2 cellular contexts compared by ENCODE assay signal in the genomic region with DNA sequence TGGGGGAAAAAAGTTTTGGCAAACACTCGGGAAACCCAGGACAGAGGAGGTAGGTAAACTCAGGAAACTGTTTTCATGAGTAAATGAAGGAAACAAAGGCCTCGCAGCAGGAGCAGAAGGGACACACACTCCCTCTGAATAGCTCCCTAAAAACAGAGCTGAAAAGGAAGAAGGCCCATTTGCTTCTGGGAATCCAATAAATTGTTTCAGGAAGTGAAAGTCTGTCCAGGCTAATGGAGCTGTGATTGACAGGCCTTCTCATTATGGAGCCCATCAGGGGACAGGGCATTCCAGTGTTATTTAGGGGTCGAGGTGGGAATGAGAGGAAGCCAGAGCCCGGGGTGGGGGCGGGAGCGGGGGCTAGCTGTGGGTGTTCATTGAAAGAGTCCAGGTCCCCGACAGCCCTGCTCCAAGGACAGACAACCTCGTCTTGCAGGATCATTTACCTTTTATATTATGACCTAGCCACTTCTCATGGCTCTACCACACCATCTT.
A peak's percentile ranks its signal among the peaks of the same experiment; 100 is the strongest.
TF ChIP-seq lines count a peak whose summit lies in the region.

No MANE protein-coding gene starts in this region.

TF ChIP-seq in Ishikawa, 13 proteins besides CTCF, POLR2A, EP300 and RAD21:
- TF ChIP-seq TCF12 (IDR thresholded peaks at IDR 0.05; ENCODE audit: low read depth) (peak; percentile 62; the same call in 1 of the 2 replicates), TAF1 (IDR thresholded peaks at IDR 0.05; ENCODE audit: low read depth) (no peak), TEAD4 (IDR thresholded peaks at IDR 0.05) (peak; percentile 18; the same call in 1 of the 2 replicates), NFIC (IDR thresholded peaks at IDR 0.05) (peak; percentile 28; the same call in 1 of the 2 replicates)

TF ChIP-seq in H1, 55 proteins besides CTCF, POLR2A, EP300 and RAD21:
- TF ChIP-seq HDAC2 (IDR thresholded peaks at IDR 0.05; ENCODE audit: borderline replicate concordance in 1 of 2, low read depth in 2 of 2, low read length in 2 of 2) (peak; percentile 81 to 97; a peak in 3 of 4 replicates), ZNF274 (IDR thresholded peaks at IDR 0.05; ENCODE audit: borderline replicate concordance, extremely low read depth, low read length) (no peak), TCF12 (IDR thresholded peaks at IDR 0.05; ENCODE audit: low read depth, low read length) (0 out of 2 replicates have a peak, but pooled peaks have one; percentile 38), BACH1 (IDR thresholded peaks at IDR 0.05; ENCODE audit: low read length) (peak; percentile 43; the same call in 1 of the 2 replicates), SP1 (IDR thresholded peaks at IDR 0.05; ENCODE audit: low read depth, low read length) (0 out of 2 replicates have a peak, but pooled peaks have one; percentile 6), NANOG (IDR thresholded peaks at IDR 0.05; ENCODE audit: insufficient read depth, low read depth, low read length, poor library complexity, severe bottlenecking) (peak; percentile 79), RBBP5 (IDR thresholded peaks at IDR 0.05; ENCODE audit: borderline replicate concordance, low read depth, low read length) (0 out of 2 replicates have a peak, but pooled peaks have one; percentile 57), USF2 (IDR thresholded peaks at IDR 0.05; ENCODE audit: low read length) (no peak), BCL11A (IDR thresholded peaks at IDR 0.05; ENCODE audit: low read depth in 2 of 2, low read length in 2 of 2) (no peak), ATF3 (IDR thresholded peaks at IDR 0.05; ENCODE audit: insufficient read depth, low read depth, low read length) (no peak), CTBP2 (IDR thresholded peaks at IDR 0.05; ENCODE audit: borderline replicate concordance, insufficient read depth, insufficient read length, low read length) (no peak)
- TF ChIP-seq, protein P1, sequence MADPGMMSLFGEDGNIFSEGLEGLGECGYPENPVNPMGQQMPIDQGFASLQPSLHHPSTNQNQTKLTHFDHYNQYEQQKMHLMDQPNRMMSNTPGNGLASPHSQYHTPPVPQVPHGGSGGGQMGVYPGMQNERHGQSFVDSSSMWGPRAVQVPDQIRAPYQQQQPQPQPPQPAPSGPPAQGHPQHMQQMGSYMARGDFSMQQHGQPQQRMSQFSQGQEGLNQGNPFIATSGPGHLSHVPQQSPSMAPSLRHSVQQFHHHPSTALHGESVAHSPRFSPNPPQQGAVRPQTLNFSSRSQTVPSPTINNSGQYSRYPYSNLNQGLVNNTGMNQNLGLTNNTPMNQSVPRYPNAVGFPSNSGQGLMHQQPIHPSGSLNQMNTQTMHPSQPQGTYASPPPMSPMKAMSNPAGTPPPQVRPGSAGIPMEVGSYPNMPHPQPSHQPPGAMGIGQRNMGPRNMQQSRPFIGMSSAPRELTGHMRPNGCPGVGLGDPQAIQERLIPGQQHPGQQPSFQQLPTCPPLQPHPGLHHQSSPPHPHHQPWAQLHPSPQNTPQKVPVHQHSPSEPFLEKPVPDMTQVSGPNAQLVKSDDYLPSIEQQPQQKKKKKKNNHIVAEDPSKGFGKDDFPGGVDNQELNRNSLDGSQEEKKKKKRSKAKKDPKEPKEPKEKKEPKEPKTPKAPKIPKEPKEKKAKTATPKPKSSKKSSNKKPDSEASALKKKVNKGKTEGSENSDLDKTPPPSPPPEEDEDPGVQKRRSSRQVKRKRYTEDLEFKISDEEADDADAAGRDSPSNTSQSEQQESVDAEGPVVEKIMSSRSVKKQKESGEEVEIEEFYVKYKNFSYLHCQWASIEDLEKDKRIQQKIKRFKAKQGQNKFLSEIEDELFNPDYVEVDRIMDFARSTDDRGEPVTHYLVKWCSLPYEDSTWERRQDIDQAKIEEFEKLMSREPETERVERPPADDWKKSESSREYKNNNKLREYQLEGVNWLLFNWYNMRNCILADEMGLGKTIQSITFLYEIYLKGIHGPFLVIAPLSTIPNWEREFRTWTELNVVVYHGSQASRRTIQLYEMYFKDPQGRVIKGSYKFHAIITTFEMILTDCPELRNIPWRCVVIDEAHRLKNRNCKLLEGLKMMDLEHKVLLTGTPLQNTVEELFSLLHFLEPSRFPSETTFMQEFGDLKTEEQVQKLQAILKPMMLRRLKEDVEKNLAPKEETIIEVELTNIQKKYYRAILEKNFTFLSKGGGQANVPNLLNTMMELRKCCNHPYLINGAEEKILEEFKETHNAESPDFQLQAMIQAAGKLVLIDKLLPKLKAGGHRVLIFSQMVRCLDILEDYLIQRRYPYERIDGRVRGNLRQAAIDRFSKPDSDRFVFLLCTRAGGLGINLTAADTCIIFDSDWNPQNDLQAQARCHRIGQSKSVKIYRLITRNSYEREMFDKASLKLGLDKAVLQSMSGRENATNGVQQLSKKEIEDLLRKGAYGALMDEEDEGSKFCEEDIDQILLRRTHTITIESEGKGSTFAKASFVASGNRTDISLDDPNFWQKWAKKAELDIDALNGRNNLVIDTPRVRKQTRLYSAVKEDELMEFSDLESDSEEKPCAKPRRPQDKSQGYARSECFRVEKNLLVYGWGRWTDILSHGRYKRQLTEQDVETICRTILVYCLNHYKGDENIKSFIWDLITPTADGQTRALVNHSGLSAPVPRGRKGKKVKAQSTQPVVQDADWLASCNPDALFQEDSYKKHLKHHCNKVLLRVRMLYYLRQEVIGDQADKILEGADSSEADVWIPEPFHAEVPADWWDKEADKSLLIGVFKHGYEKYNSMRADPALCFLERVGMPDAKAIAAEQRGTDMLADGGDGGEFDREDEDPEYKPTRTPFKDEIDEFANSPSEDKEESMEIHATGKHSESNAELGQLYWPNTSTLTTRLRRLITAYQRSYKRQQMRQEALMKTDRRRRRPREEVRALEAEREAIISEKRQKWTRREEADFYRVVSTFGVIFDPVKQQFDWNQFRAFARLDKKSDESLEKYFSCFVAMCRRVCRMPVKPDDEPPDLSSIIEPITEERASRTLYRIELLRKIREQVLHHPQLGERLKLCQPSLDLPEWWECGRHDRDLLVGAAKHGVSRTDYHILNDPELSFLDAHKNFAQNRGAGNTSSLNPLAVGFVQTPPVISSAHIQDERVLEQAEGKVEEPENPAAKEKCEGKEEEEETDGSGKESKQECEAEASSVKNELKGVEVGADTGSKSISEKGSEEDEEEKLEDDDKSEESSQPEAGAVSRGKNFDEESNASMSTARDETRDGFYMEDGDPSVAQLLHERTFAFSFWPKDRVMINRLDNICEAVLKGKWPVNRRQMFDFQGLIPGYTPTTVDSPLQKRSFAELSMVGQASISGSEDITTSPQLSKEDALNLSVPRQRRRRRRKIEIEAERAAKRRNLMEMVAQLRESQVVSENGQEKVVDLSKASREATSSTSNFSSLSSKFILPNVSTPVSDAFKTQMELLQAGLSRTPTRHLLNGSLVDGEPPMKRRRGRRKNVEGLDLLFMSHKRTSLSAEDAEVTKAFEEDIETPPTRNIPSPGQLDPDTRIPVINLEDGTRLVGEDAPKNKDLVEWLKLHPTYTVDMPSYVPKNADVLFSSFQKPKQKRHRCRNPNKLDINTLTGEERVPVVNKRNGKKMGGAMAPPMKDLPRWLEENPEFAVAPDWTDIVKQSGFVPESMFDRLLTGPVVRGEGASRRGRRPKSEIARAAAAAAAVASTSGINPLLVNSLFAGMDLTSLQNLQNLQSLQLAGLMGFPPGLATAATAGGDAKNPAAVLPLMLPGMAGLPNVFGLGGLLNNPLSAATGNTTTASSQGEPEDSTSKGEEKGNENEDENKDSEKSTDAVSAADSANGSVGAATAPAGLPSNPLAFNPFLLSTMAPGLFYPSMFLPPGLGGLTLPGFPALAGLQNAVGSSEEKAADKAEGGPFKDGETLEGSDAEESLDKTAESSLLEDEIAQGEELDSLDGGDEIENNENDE (IDR thresholded peaks at IDR 0.05; ENCODE audit: insufficient replicate concordance, low read length) = peak; percentile 75
